20 cellular contexts compared by ENCODE assay signal in the genomic region with DNA sequence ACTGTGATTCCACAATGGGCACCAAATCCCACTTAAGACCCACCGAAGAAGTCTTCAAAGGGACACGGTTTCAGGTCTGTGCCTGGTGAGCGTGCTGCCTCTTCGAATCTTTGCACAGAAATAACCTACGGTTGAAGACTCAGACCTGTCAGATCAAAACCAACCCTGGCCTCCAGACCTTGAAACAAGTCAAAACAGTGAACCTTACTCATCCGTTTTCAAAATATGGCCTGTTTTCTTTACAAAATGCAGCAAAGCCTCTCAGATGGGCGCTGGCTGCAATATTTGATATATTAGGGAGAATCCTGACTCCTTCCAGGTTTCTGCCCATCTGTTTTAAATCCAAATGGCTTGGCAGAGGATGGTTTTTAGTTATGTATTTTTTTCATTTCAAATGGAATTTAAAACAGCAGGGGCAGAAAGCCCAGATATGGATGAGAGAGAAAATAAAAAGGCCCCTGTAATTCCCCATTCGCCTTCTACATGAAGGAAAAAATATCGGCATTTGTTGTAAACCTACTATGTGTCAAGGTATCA. TPM values are rescaled to one million over a fixed set of nuclear protein-coding genes. Genes with fewer than 3 reads are reported as not detected.
A peak's percentile ranks its signal among the peaks of the same experiment; 100 is the strongest.
DNase-seq lines count a peak whose midpoint lies in the region; ATAC-seq, FAIRE-seq and TF ChIP-seq lines count a peak whose summit lies in the region.
"Had no signal": no experiment of that assay in that cellular context is flagged by ENCODE, and none has a peak within 500 bp of the region (broad histone marks: within the 10 kb centered on the region; RNA-seq: fewer than 3 reads in every experiment).

No MANE protein-coding gene starts in this region.

- H3K27me3 ChIP-seq in HepG2 (ENCODE audit: control insufficient read depth in 1 of 2, insufficient read depth in 2 of 2, low read length in 2 of 2) (no peaks in the 10 kb centered on the region), right lobe of liver (no peaks in the 10 kb centered on the region)
- H3K27me3 ChIP-seq: upper lobe of right lung had no signal

- H3K36me3 Mint-ChIP-seq in activated T-helper 17 cell treated with anti-CD3 and anti-CD28 coated beads, Interleukin-2, amount 50 U/mL, for 72 hours (ENCODE audit: low read depth), result no peaks in the 10 kb centered on the region
- H3K36me3 Mint-ChIP-seq: CD4-positive, alpha-beta memory T cell; memory B cell; stimulated activated naive B cell treated with anti-CD40 and anti-IgM and Interleukin-4, amounts not matched to agents 10 μg/mL and 1 μg/mL and 100 μg/mL, for 72 hours had no signal

- no TSS peak for BruUV-seq in HepG2 (replicated peaks; lab: Mats Ljungman, UMichigan)

- no peaks in the 10 kb centered on the region for H3K79me2 ChIP-seq in HepG2 (ENCODE audit: insufficient read depth, low read length)
- H3K79me2 ChIP-seq: parathyroid adenoma had no signal

- no peaks in the 10 kb centered on the region for H3K9me3 ChIP-seq in HepG2 (ENCODE audit: low read length)
- H3K9me3 ChIP-seq in right lobe of liver, result no peaks in the 10 kb centered on the region
- H3K9me3 ChIP-seq: HAP-1, upper lobe of right lung had no signal

- peaks cover 41% of the 10 kb centered on the region for H3K4me1 ChIP-seq in HepG2 (ENCODE audit: insufficient read depth, low read length)
- H3K4me1 ChIP-seq in right lobe of liver, result peaks cover 0 to 6% (median 2%) of the 10 kb centered on the region in 4 donors
- H3K4me1 ChIP-seq: HAP-1 had no signal

- ATAC-seq in HepG2 (no peak), right lobe of liver (no peak), HG03139 (IDR thresholded peaks at IDR 0.05; ENCODE audit: unreplicated experiment) (no peak)
- ATAC-seq in activated T-helper 17 cell treated with anti-CD3 and anti-CD28 coated beads, Interleukin-2, amount 50 U/mL, for 72 hours (replicated peaks), result peak; percentile 46
- ATAC-seq: stimulated activated naive B cell treated with anti-CD40 and anti-IgM and Interleukin-4, amounts not matched to agents 10 μg/mL and 1 μg/mL and 100 μg/mL, for 72 hours had no signal

- H3K27me3 Mint-ChIP-seq in activated T-helper 17 cell treated with anti-CD3 and anti-CD28 coated beads, Interleukin-2, amount 50 U/mL, for 72 hours, result peaks cover 3% of the 10 kb centered on the region
- H3K27me3 Mint-ChIP-seq: memory B cell had no signal

- no peak overlapping the region for H2AFZ ChIP-seq in HepG2 (ENCODE audit: low read length)

- H3K27ac ChIP-seq in HepG2 (ENCODE audit: extremely low read length, insufficient read depth, low read length) (no peak overlapping the region), right lobe of liver (no peak overlapping the region)
- H3K27ac ChIP-seq: parathyroid adenoma, upper lobe of right lung had no signal

- H4K20me1 ChIP-seq in HepG2 (ENCODE audit: insufficient read depth, low read length), result no peaks in the 10 kb centered on the region

- no peak overlapping the region for H3K27ac Mint-ChIP-seq in activated T-helper 17 cell treated with anti-CD3 and anti-CD28 coated beads, Interleukin-2, amount 50 U/mL, for 72 hours
- H3K27ac Mint-ChIP-seq: activated CD4-positive, alpha-beta T cell treated with anti-CD3 and anti-CD28 coated beads, Interleukin-2, amount 10 ng/mL, durations not matched to agents 7 days and 5 days; CD4-positive, alpha-beta memory T cell; memory B cell; stimulated activated naive B cell treated with anti-CD40 and anti-IgM and Interleukin-4, amounts not matched to agents 10 μg/mL and 1 μg/mL and 100 μg/mL, for 72 hours had no signal

- POLR2A ChIA-PET in HepG2 (lab: Yijun Ruan, JAX), result no interaction called here

- no peak overlapping the region for H3K9ac ChIP-seq in HepG2 (ENCODE audit: insufficient read depth, low read depth, low read length)
- H3K9ac ChIP-seq: parathyroid adenoma had no signal

- no peak overlapping the region for H3K4me3 ChIP-seq in HepG2 (replicated peaks in 1 of 3; ENCODE audit: insufficient read depth in 1 of 3, low read depth in 2 of 3, low read length in 3 of 3)
- H3K4me3 ChIP-seq in right lobe of liver, result no peak overlapping the region
- H3K4me3 ChIP-seq: HAP-1, skin epidermis, upper lobe of right lung had no signal

- intact Hi-C loops in HepG2 (cut with micrococcal nuclease; ENCODE audit: unreplicated experiment), result loop anchor here (1.0 kb wide), 1 partner anchor 30 kb away; no protein-coding TSS in a partner anchor
- intact Hi-C loops in right lobe of liver (cut with DNase I), result no loop called here

- TF ChIP-seq EP300 in HepG2 (IDR thresholded peaks at IDR 0.05; ENCODE audit: low read depth in 2 of 2, low read length in 2 of 2), result no peak
- TF ChIP-seq EP300 in HepG2 (CRISPR knock-in tag; IDR thresholded peaks at IDR 0.05; ENCODE audit: borderline replicate concordance), result no peak

- H3K4me1 Mint-ChIP-seq in activated T-helper 17 cell treated with anti-CD3 and anti-CD28 coated beads, Interleukin-2, amount 50 U/mL, for 72 hours, result no peaks in the 10 kb centered on the region

- CTCF ChIA-PET in HepG2 (lab: Yijun Ruan, JAX; ENCODE audit: low intra/inter-chr PET ratio, low total read pairs), result interaction anchor here (1.0 to 3.2 kb wide), 2 partner anchors 14 to 30 kb away, joined by 3 to 51 read pairs; a partner anchor contains a TSS

- H3K9me3 Mint-ChIP-seq in activated T-helper 17 cell treated with anti-CD3 and anti-CD28 coated beads, Interleukin-2, amount 50 U/mL, for 72 hours, result no peaks in the 10 kb centered on the region
- H3K9me3 Mint-ChIP-seq: activated CD4-positive, alpha-beta T cell treated with anti-CD3 and anti-CD28 coated beads, Interleukin-2, amount 10 ng/mL, durations not matched to agents 7 days and 5 days; CD4-positive, alpha-beta memory T cell; memory B cell; stimulated activated naive B cell treated with anti-CD40 and anti-IgM and Interleukin-4, amounts not matched to agents 10 μg/mL and 1 μg/mL and 100 μg/mL, for 72 hours had no signal

- 20% methylated on average over 9 of the region's 9 CpGs for WGBS in HepG2 (ENCODE audit: low lambda C conversion rate)
- WGBS in right lobe of liver (ENCODE audit: insufficient coverage, low coverage, low lambda C conversion rate, missing lambda C conversion rate), result 34% methylated on average over 7 of the region's 9 CpGs

- no peaks in the 10 kb centered on the region for H3K36me3 ChIP-seq in HepG2 (replicated peaks in 1 of 2; ENCODE audit: control insufficient read depth in 1 of 2, insufficient read depth in 2 of 2, low read length in 2 of 2)
- H3K36me3 ChIP-seq in right lobe of liver, result no peaks in the 10 kb centered on the region
- H3K36me3 ChIP-seq: HAP-1, upper lobe of right lung had no signal

- no peak for TF ChIP-seq RAD21 in HepG2 (CRISPR knock-in tag; IDR thresholded peaks at IDR 0.05)

- peak overlapping the region; percentile 37 for H3K4me2 ChIP-seq in HepG2 (ENCODE audit: low read depth, low read length)

- TF ChIP-seq CTCF in HepG2 (CRISPR knock-in tag; IDR thresholded peaks at IDR 0.05) (no peak), right lobe of liver (IDR thresholded peaks at IDR 0.05) (no peak)

- no peak for FAIRE-seq in HepG2 (lab: Jason Lieb, UNC)
- FAIRE-seq: D721Med, GM19239 had no signal

- H3K4me3 Mint-ChIP-seq in activated T-helper 17 cell treated with anti-CD3 and anti-CD28 coated beads, Interleukin-2, amount 50 U/mL, for 72 hours, result no peak overlapping the region
- H3K4me3 Mint-ChIP-seq: activated CD4-positive, alpha-beta T cell treated with anti-CD3 and anti-CD28 coated beads, Interleukin-2, amount 10 ng/mL, durations not matched to agents 7 days and 5 days; CD4-positive, alpha-beta memory T cell; memory B cell; stimulated activated naive B cell treated with anti-CD40 and anti-IgM and Interleukin-4, amounts not matched to agents 10 μg/mL and 1 μg/mL and 100 μg/mL, for 72 hours had no signal

- no peak for DNase-seq in HepG2 (ENCODE audit: low spot score)
- no peak for DNase-seq in right lobe of liver
- DNase-seq in fibroblast of peridontal ligament (ENCODE audit: extremely low read depth), result peak; percentile 71
- no peak for DNase-seq in NCI-H748 treated with DMSO at 0.1 percent for 48 hours (lab: John Stamatoyannopoulos, UW)
- DNase-seq in GM19240 (ENCODE audit: insufficient read length, low spot score), result no peak
- DNase-seq in C1 segment of cervical spinal cord (lab: John Stamatoyannopoulos, UW), result no peak
- DNase-seq: CD4-positive, alpha-beta memory T cell; GF-D8; SIG-M5; stimulated activated naive B cell treated with anti-CD40 and anti-IgM and Interleukin-4, amounts not matched to agents 10 μg/mL and 1 μg/mL and 100 μg/mL, for 72 hours had no signal

- in situ Hi-C loops in HepG2 (cut with HindIII; ENCODE audit: extremely low pct_ligation_motif_present, low pct_unique_long_range_greater_than_20kb), result no loop called here

- TF ChIP-seq POLR2A in HepG2 (IDR thresholded peaks at IDR 0.05; ENCODE audit: insufficient read depth in 1 of 2, low read depth in 2 of 2, low read length in 2 of 2), result no peak
- no peak for TF ChIP-seq POLR2A in right lobe of liver (IDR thresholded peaks at IDR 0.05)

TF ChIP-seq in HepG2, 621 proteins besides CTCF, POLR2A, EP300 and RAD21 (continues in another document):
- no peak for TF ChIP-seq SMAD9 (CRISPR knock-in tag; IDR thresholded peaks at IDR 0.05)

RNA-seq across cellular contexts. Expression of a gene that starts 14.0 kb away (rescaled TPM):
- total RNA-seq in HepG2 (2016; rRNA removed; fragmentation: Illumina TruSeq; extraction: Trizol) (13.3 and 22.3 TPM in 2 replicates), right lobe of liver (100 to 1,000 TPM in 3 of 6 experiments, 10 to 100 TPM in 2, 1 to 10 TPM in 1; 9.3 to 116 (median 88.1) TPM)
- total RNA-seq in HepG2 (2016; cell fraction: cytosol; rRNA removed; fragmentation: Illumina TruSeq; extraction: Trizol; ENCODE audit: low read depth), result 2.7 and 3.4 TPM in 2 replicates
- 10.4 and 25.4 TPM in 2 replicates for total RNA-seq in HepG2 (2016; cell fraction: insoluble cytoplasmic fraction; rRNA removed; fragmentation: Illumina TruSeq; extraction: Trizol)
- total RNA-seq in HepG2 (2016; cell fraction: membrane; rRNA removed; fragmentation: Illumina TruSeq; extraction: Trizol), result 7.5 and 8.4 TPM in 2 replicates
- 37.1 and 40.6 TPM in 2 replicates for total RNA-seq in HepG2 (2016; cell fraction: nucleus; rRNA removed; fragmentation: Illumina TruSeq; extraction: Trizol)
- polyA plus RNA-seq in HepG2 (2011; rRNA removed), result 18.2 and 28.1 TPM in 2 replicates
- polyA plus RNA-seq in HepG2 (2011; cell fraction: cytosol; rRNA removed), result 17.8 and 19.2 TPM in 2 replicates
- polyA plus RNA-seq in HepG2 (2011; cell fraction: nucleus; rRNA removed), result 39.8 and 53.6 TPM in 2 replicates
- polyA plus RNA-seq in HepG2 (2012), result 16.3 and 31.3 TPM in 2 replicates
- polyA plus RNA-seq in HepG2 (2016; cell fraction: cytosol; fragmentation: Illumina TruSeq; extraction: Trizol; ENCODE audit: low read depth), result 2.5 and 2.8 TPM in 2 replicates
- polyA plus RNA-seq in HepG2 (2016; cell fraction: insoluble cytoplasmic fraction; fragmentation: Illumina TruSeq; extraction: Trizol; ENCODE audit: low read depth), result 14.8 and 19.3 TPM in 2 replicates
- 6.0 and 6.6 TPM in 2 replicates for polyA plus RNA-seq in HepG2 (2016; cell fraction: membrane; fragmentation: Illumina TruSeq; extraction: Trizol; ENCODE audit: low read depth)
- 56.1 and 62.3 TPM in 2 replicates for polyA plus RNA-seq in HepG2 (2016; cell fraction: nucleus; fragmentation: Illumina TruSeq; extraction: Trizol; ENCODE audit: insufficient read depth, low read depth)
- polyA minus RNA-seq in HepG2 (2011; rRNA and poly(A)+ RNA removed; ENCODE audit: low replicate concordance), result 7.3 and 24.3 TPM in 2 replicates
- polyA minus RNA-seq in HepG2 (2011; cell fraction: cytosol; rRNA and poly(A)+ RNA removed), result 19.3 and 24.3 TPM in 2 replicates
- polyA minus RNA-seq in HepG2 (2011; cell fraction: nucleus; rRNA and poly(A)+ RNA removed), result 34.6 and 67.8 TPM in 2 replicates
- total RNA-seq in activated T-helper 17 cell treated with anti-CD3 and anti-CD28 coated beads, Interleukin-2, amount 50 U/mL, for 72 hours, result 10 to 100 TPM; 53.4 to 62.2 TPM
